14 cellular contexts compared by ENCODE assay signal in genomic region chr11:94117197-94117574, GRCh38. TPM values are rescaled to one million over a fixed set of nuclear protein-coding genes. Genes with fewer than 3 reads are reported as not detected.
DNase-seq lines count a peak whose midpoint lies in the region; ATAC-seq and TF ChIP-seq lines count a peak whose summit lies in the region.
"Had no signal": no experiment of that assay in that cellular context is flagged by ENCODE, and none has a peak within 500 bp of the region (broad histone marks: within the 10 kb centered on the region; RNA-seq: fewer than 3 reads in every experiment).

No MANE protein-coding gene starts in this region.

- intact Hi-C loops in IMR-90 (cut with micrococcal nuclease) (no loop called here), right lobe of liver (cut with DNase I) (no loop called here)

- peak overlapping the region in 1 of 2 experiments; percentile 14; a peak in 1 of 4 replicates for H4K8ac ChIP-seq in IMR-90 (ENCODE audit: low read depth in 2 of 2, low read length in 2 of 2)

- peaks cover 0 to 11% of the 10 kb centered on the region in 2 experiments; a peak in 2 of 4 replicates for H3K79me1 ChIP-seq in IMR-90 (ENCODE audit: low read depth in 1 of 2, low read length in 2 of 2)

- no peak for TF ChIP-seq POLR2A in IMR-90 (IDR thresholded peaks at IDR 0.05; ENCODE audit: low read depth, low read length)
- TF ChIP-seq POLR2A in right lobe of liver (IDR thresholded peaks at IDR 0.05): no peak

- TF ChIP-seq RAD21 in IMR-90 (IDR thresholded peaks at IDR 0.05; ENCODE audit: low read length): no peak

- H3K27me3 ChIP-seq in IMR-90 (ENCODE audit: control insufficient read depth, insufficient read depth, low read length) (no peaks in the 10 kb centered on the region), right lobe of liver (no peaks in the 10 kb centered on the region)
- H3K27me3 ChIP-seq: BLaER1 treated with 17β-estradiol and CSF1 and Interleukin-3, amounts not matched to agents 10 nM and 100 nM had no signal

- H4K91ac ChIP-seq in IMR-90 (ENCODE audit: insufficient read depth, low read depth, low read length): 0 out of 2 replicates have a peak overlapping the region, but pooled peaks have one; percentile 39

- no peak overlapping the region for H2AK9ac ChIP-seq in IMR-90 (replicated peaks; ENCODE audit: low read depth, low read length, poor library complexity)

- in situ Hi-C loops in IMR-90 (cut with MboI; ENCODE audit: low sequenced_read_pairs): no loop called here

- 0 out of 2 replicates have a peak overlapping the region, but pooled peaks have one; percentile 35 for H2BK20ac ChIP-seq in IMR-90 (ENCODE audit: low read depth, low read length)

- no peak overlapping the region for H3K56ac ChIP-seq in IMR-90 (ENCODE audit: extremely low read depth, insufficient read depth, low read length)

- peak overlapping the region; percentile 79; the same call in 1 of the 2 replicates for H4K5ac ChIP-seq in IMR-90 (ENCODE audit: low read depth, low read length)

- CTCF ChIA-PET in IMR-90 (lab: Yijun Ruan, JAX): no interaction called here

- H3K4me1 ChIP-seq in IMR-90 (ENCODE audit: control insufficient read depth, insufficient read depth, low read length) (peaks cover 8% of the 10 kb centered on the region; the same call in 1 of the 2 replicates), right lobe of liver (peaks cover 0 to 16% (median 4%) of the 10 kb centered on the region in 4 donors)
- H3K4me1 ChIP-seq: BLaER1 treated with 17β-estradiol and CSF1 and Interleukin-3, amounts not matched to agents 10 nM and 100 nM; Caco-2 had no signal

- H3K9me1 ChIP-seq in IMR-90 (ENCODE audit: insufficient read depth, low read length): peaks cover 9% of the 10 kb centered on the region

- H3K36me3 ChIP-seq in IMR-90 (ENCODE audit: control insufficient read depth, insufficient read depth, low read length): no peaks in the 10 kb centered on the region
- H3K36me3 ChIP-seq in right lobe of liver: no peaks in the 10 kb centered on the region
- H3K36me3 ChIP-seq: BLaER1 treated with 17β-estradiol and CSF1 and Interleukin-3, amounts not matched to agents 10 nM and 100 nM had no signal

- peak overlapping the region; percentile 91; the same call in 1 of the 2 replicates for H3K18ac ChIP-seq in IMR-90 (ENCODE audit: low read depth, low read length)

- ATAC-seq in IMR-90 (ENCODE audit: low read depth): no peak
- ATAC-seq in left lobe of liver: peak; percentile 41
- peak in 3 of 4 donors; percentile 32 to 57 (median 52) for ATAC-seq in right lobe of liver
- ATAC-seq in HG02642 (IDR thresholded peaks at IDR 0.05; ENCODE audit: poor library complexity, unreplicated experiment): no peak
- ATAC-seq: A549; CD8-positive, alpha-beta T cell had no signal

- H3K9me3 ChIP-seq in IMR-90 (ENCODE audit: control insufficient read depth, insufficient read depth, low read length) (no peaks in the 10 kb centered on the region), right lobe of liver (no peaks in the 10 kb centered on the region)
- H3K9me3 ChIP-seq: A549 had no signal

- H3K4me3 ChIP-seq in IMR-90 (ENCODE audit: insufficient read depth, low read depth, low read length): no peak overlapping the region
- H3K4me3 ChIP-seq in right lobe of liver: no peak overlapping the region
- H3K4me3 ChIP-seq: A549; BLaER1 treated with 17β-estradiol and CSF1 and Interleukin-3, amounts not matched to agents 10 nM and 100 nM had no signal

- no peak overlapping the region for H3K23ac ChIP-seq in IMR-90 (ENCODE audit: low read depth, low read length)

- H2AK5ac ChIP-seq in IMR-90 (ENCODE audit: low read depth, low read length): peak overlapping the region; percentile 64; the same call in 1 of the 2 replicates

- no peak for DNase-seq in IMR-90
- no peak for DNase-seq in left lobe of liver (ENCODE audit: low spot score)
- DNase-seq in right lobe of liver: no peak
- DNase-seq in amniotic stem cell (lab: John Stamatoyannopoulos, UW): no peak
- DNase-seq: AML-193; Caco-2; CD4-positive, alpha-beta T cell; CD8-positive, alpha-beta T cell; GF-D8 had no signal

- peak overlapping the region; percentile 58 for H2BK5ac ChIP-seq in IMR-90 (ENCODE audit: low read depth, low read length, poor library complexity, severe bottlenecking)

- no peak overlapping the region for H3K4me2 ChIP-seq in IMR-90 (ENCODE audit: low read depth, low read length)
- H3K4me2 ChIP-seq: BLaER1 treated with 17β-estradiol and CSF1 and Interleukin-3, amounts not matched to agents 10 nM and 100 nM had no signal

- H3K27ac ChIP-seq in IMR-90 (ENCODE audit: insufficient read depth, low read length) (no peak overlapping the region), right lobe of liver (no peak overlapping the region)
- H3K27ac ChIP-seq: 22Rv1; BLaER1 treated with 17β-estradiol and CSF1 and Interleukin-3, amounts not matched to agents 10 nM and 100 nM; C4-2B had no signal

- no peak overlapping the region for H3K9ac ChIP-seq in IMR-90 (ENCODE audit: low read depth, low read length)
- H3K9ac ChIP-seq: BLaER1 treated with 17β-estradiol and CSF1 and Interleukin-3, amounts not matched to agents 10 nM and 100 nM had no signal

- H2BK120ac ChIP-seq in IMR-90 (ENCODE audit: low read depth, low read length): peak overlapping the region; percentile 75

- H2AFZ ChIP-seq in IMR-90 (replicated peaks; ENCODE audit: low read length, poor library complexity): no peak overlapping the region

- POLR2A ChIA-PET in IMR-90 (lab: Charles Lee; ENCODE audit: unreplicated experiment): no interaction called here

- H2BK15ac ChIP-seq in IMR-90 (ENCODE audit: low read depth, low read length): peak overlapping the region; percentile 27; the same call in 1 of the 3 replicates

- H4K20me1 ChIP-seq in IMR-90 (ENCODE audit: insufficient read depth, low read length): no peaks in the 10 kb centered on the region
- H4K20me1 ChIP-seq: BLaER1 treated with 17β-estradiol and CSF1 and Interleukin-3, amounts not matched to agents 10 nM and 100 nM had no signal

- TF ChIP-seq CTCF in IMR-90 (conservative IDR thresholded peaks at IDR 0.05; ENCODE audit: low read depth, low read length): no peak
- TF ChIP-seq CTCF in right lobe of liver (IDR thresholded peaks at IDR 0.05): no peak

- no CpG with 5 or more reads among the region's 1 CpG for WGBS in IMR-90 (ENCODE audit: extremely low coverage in 2 of 2, insufficient read length in 1 of 2), 2 experiments
- WGBS in right lobe of liver (ENCODE audit: insufficient coverage, low coverage, low lambda C conversion rate, missing lambda C conversion rate): 29% methylated on average over 1 of the region's 1 CpG

- dilution Hi-C loops in IMR-90 (cut with HindIII; ENCODE audit: low sequenced_read_pairs, unreplicated experiment): no loop called here

- peak overlapping the region; percentile 72 for H3K4ac ChIP-seq in IMR-90 (ENCODE audit: low read depth, low read length)

- BruUV-seq in IMR-90 (replicated peaks; lab: Mats Ljungman, UMichigan): no TSS peak

- H3K14ac ChIP-seq in IMR-90 (replicated peaks; ENCODE audit: low read depth, low read length): peak overlapping the region; percentile 23; the same call in 1 of the 2 replicates

TF ChIP-seq in IMR-90, 13 proteins besides CTCF, POLR2A, EP300 and RAD21:
- no peak for TF ChIP-seq BHLHE40 (IDR thresholded peaks at IDR 0.05; ENCODE audit: low read depth, low read length)
- no peak for TF ChIP-seq SMC3 (IDR thresholded peaks at IDR 0.05; ENCODE audit: low read depth, low read length)
- no peak for TF ChIP-seq ELK1 (IDR thresholded peaks at IDR 0.05; ENCODE audit: borderline replicate concordance, low read depth, low read length)
- no peak for TF ChIP-seq FOS (IDR thresholded peaks at IDR 0.05; ENCODE audit: low read depth, low read length)
- TF ChIP-seq CHD1 (IDR thresholded peaks at IDR 0.05; ENCODE audit: low read depth, low read length): no peak
- no peak for TF ChIP-seq MAFK (IDR thresholded peaks at IDR 0.05; ENCODE audit: low read depth, low read length)
- TF ChIP-seq MXI1 (IDR thresholded peaks at IDR 0.05; ENCODE audit: borderline replicate concordance, low read depth, low read length): no peak
- TF ChIP-seq CEBPB (IDR thresholded peaks at IDR 0.05; ENCODE audit: low read depth, low read length): no peak
- TF ChIP-seq MAZ (IDR thresholded peaks at IDR 0.05; ENCODE audit: borderline replicate concordance, low read depth, low read length): no peak
- TF ChIP-seq RFX5 (IDR thresholded peaks at IDR 0.05; ENCODE audit: low read depth, low read length): no peak
- no peak for TF ChIP-seq USF2 (IDR thresholded peaks at IDR 0.05; ENCODE audit: low read depth, low read length)
- no peak for TF ChIP-seq RCOR1 (IDR thresholded peaks at IDR 0.05; ENCODE audit: insufficient replicate concordance, low read length)
- TF ChIP-seq NFE2L2 (IDR thresholded peaks at IDR 0.05; ENCODE audit: low read depth, low read length): no peak

RNA-seq across cellular contexts. Expression of gene PANX1, which starts 11.5 kb away (rescaled TPM):
- total RNA-seq in IMR-90 (2012; rRNA removed) (70.3 and 70.8 TPM in 2 replicates), left lobe of liver (9.7 TPM), right lobe of liver (10 to 100 TPM in 5 of 6 experiments, 1 to 10 TPM in 1; 9.3 to 20.4 (median 13.7) TPM)
- 26.3 and 29.8 TPM in 2 replicates for polyA plus RNA-seq in IMR-90 (2012; rRNA removed)
- polyA plus RNA-seq in IMR-90 (2012; cell fraction: cytosol; rRNA removed): 13.5 and 16.4 TPM in 2 replicates
- polyA plus RNA-seq in IMR-90 (2012; cell fraction: nucleus; rRNA removed; ENCODE audit: low replicate concordance): 5.1 and 13.1 TPM in 2 replicates

Comparison
In these comparisons a context has a peak if more than half of its experiments do, and no peak if none do; other contexts are left out.
1. ATAC-seq: peak in left lobe of liver (single experiment) and right lobe of liver (3 of 4); none in IMR-90 (single experiment) and HG02642 (single experiment).